Comparison of ENCODE assay signal across 19 cellular contexts in genomic region chr5:22850981-22851380, GRCh38. TPM values are rescaled to one million over a fixed set of nuclear protein-coding genes. Genes with fewer than 3 reads are reported as not detected.
"Had no signal": no experiment of that assay in that cellular context is flagged by ENCODE, and none has a peak within 500 bp of the region (broad histone marks: within the 10 kb centered on the region; RNA-seq: fewer than 3 reads in every experiment).

No MANE protein-coding gene starts in this region.

- H3K4me1 ChIP-seq: colonic mucosa, lower lobe of right lung, right lobe of liver had no signal

- H3K36me3 ChIP-seq: colonic mucosa, lower lobe of right lung, right lobe of liver, tibial artery, vagina had no signal

- ATAC-seq: lower lobe of right lung; mucosa of descending colon; naive thymus-derived CD8-positive, alpha-beta T cell; right lobe of liver; stimulated activated effector memory CD8-positive, alpha-beta T cell treated with anti-CD3 and anti-CD28 coated beads, Interleukin-12 subunit alpha, Interleukin-12 subunit beta, amount 100 ng/mL, for 72 hours had no signal

- H3K4me3 Mint-ChIP-seq: activated naive CD4-positive, alpha-beta T cell treated with anti-CD3 and anti-CD28 coated beads, Interleukin-2, amount 50 U/mL, for 24 hours; activated T-cell treated with anti-CD3 and anti-CD28 coated beads, Interleukin-2, amount 50 U/mL, for 24 hours; naive thymus-derived CD8-positive, alpha-beta T cell; stimulated activated effector memory CD8-positive, alpha-beta T cell treated with anti-CD3 and anti-CD28 coated beads, Interleukin-12 subunit alpha, Interleukin-12 subunit beta, amount 100 ng/mL, for 72 hours had no signal

- H3K4me1 Mint-ChIP-seq: stimulated activated effector memory CD8-positive, alpha-beta T cell treated with anti-CD3 and anti-CD28 coated beads, Interleukin-12 subunit alpha, Interleukin-12 subunit beta, amount 100 ng/mL, for 72 hours had no signal

- H3K27me3 ChIP-seq: colonic mucosa, right lobe of liver, tibial artery, vagina had no signal

- H3K27ac Mint-ChIP-seq: activated naive CD4-positive, alpha-beta T cell treated with anti-CD3 and anti-CD28 coated beads, Interleukin-2, amount 50 U/mL, for 24 hours; activated T-cell treated with anti-CD3 and anti-CD28 coated beads, Interleukin-2, amount 50 U/mL, for 24 hours; naive thymus-derived CD8-positive, alpha-beta T cell; progenitor cell of endocrine pancreas; stimulated activated effector memory CD8-positive, alpha-beta T cell treated with anti-CD3 and anti-CD28 coated beads, Interleukin-12 subunit alpha, Interleukin-12 subunit beta, amount 100 ng/mL, for 72 hours had no signal

- H3K9me3 ChIP-seq: colonic mucosa, lower lobe of right lung, mucosa of descending colon, right lobe of liver, tibial artery, vagina had no signal

- H3K4me3 ChIP-seq: colonic mucosa, lower lobe of right lung, mucosa of descending colon, right lobe of liver, tibial artery, vagina had no signal

- H3K27ac ChIP-seq: colonic mucosa, lower lobe of right lung, right lobe of liver, tibial artery, vagina had no signal

- H3K36me3 Mint-ChIP-seq: activated naive CD4-positive, alpha-beta T cell treated with anti-CD3 and anti-CD28 coated beads, Interleukin-2, amount 50 U/mL, for 24 hours; stimulated activated effector memory CD8-positive, alpha-beta T cell treated with anti-CD3 and anti-CD28 coated beads, Interleukin-12 subunit alpha, Interleukin-12 subunit beta, amount 100 ng/mL, for 72 hours had no signal

- DNase-seq: activated CD4-positive, alpha-beta T cell treated with anti-CD3 and anti-CD28 coated beads, Interleukin-2, amount 50 U/mL, for 4 hours; activated CD4-positive, CD25-positive, alpha-beta regulatory T cell treated with anti-CD3 and anti-CD28 coated beads, Interleukin-2, amount 50 U/mL, for 72 hours; activated effector memory CD4-positive, alpha-beta T cell treated with Interleukin-2 at 50 U/mL for 16 hours; activated T-cell treated with anti-CD3 and anti-CD28 coated beads, Interleukin-2, amount 50 U/mL, for 24 hours; colonic mucosa; effector CD4-positive, alpha-beta T cell; hypothalamus; lower lobe of right lung; mucosa of descending colon; naive thymus-derived CD8-positive, alpha-beta T cell; occipital lobe; right lobe of liver; tibial artery had no signal

RNA-seq across cellular contexts. Expression of gene CDH12, which starts 2.2 kb away (rescaled TPM):
- total RNA-seq: bronchial epithelial cell; colonic mucosa; glomerular endothelial cell; naive thymus-derived CD8-positive, alpha-beta T cell; vagina had no signal
- polyA plus RNA-seq: naive thymus-derived CD8-positive, alpha-beta T cell had no signal
